Comparison of ENCODE assay signal across 1 cellular context in the genomic region with DNA sequence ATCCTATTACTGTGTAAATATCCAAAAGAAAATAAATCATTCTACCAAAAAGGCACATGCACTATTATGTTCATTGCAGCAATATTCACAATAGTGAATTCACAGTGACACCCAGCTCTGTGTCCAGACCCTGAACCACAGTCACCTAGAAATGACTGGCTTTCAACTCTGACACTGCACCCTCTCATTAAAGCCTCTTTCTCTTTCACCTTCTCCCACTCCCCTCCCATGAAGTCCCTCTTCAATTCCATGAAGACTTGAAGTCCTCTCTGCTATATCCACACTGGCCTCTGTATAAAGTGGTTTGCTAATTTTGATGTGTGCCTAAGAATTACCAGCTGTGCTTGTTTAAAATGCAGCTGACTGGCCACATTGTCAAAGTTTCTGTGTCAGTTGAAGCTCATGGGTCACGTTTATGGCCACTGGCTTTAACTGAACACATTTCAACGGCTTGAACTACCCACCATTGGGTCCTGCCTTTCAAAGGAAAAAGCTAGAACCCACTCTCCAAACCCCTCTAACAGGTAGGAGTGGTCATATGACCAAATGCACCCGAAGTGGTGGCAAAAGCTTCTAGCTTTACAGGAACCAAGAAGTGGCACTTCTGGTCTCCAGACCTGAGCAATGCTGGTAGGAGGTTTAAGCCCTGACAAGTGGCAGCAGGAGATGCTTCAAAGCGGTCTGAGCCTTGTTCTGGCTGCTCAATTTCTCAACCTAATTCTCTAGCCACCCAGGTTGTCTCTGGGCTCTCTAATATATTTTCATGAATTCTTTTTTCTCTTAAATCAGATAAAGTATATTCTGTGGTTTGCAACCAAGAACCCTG.
TF ChIP-seq lines count a peak whose summit lies in the region.

No MANE protein-coding gene starts in this region.

TF ChIP-seq in GM12878, 131 proteins besides CTCF, POLR2A, EP300 and RAD21 (continued from another document and continues in another):
- TF ChIP-seq, protein P1, sequence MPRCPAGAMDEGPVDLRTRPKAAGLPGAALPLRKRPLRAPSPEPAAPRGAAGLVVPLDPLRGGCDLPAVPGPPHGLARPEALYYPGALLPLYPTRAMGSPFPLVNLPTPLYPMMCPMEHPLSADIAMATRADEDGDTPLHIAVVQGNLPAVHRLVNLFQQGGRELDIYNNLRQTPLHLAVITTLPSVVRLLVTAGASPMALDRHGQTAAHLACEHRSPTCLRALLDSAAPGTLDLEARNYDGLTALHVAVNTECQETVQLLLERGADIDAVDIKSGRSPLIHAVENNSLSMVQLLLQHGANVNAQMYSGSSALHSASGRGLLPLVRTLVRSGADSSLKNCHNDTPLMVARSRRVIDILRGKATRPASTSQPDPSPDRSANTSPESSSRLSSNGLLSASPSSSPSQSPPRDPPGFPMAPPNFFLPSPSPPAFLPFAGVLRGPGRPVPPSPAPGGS (IDR thresholded peaks at IDR 0.05; ENCODE audit: borderline replicate concordance, insufficient read depth, low read depth, low read length, poor library complexity, severe bottlenecking) = no peak
- TF ChIP-seq SMARCA5 (IDR thresholded peaks at IDR 0.05) = no peak
- peak; percentile 45 for TF ChIP-seq IKZF1 (conservative IDR thresholded peaks at IDR 0.05)
- TF ChIP-seq CEBPB (IDR thresholded peaks at IDR 0.05; ENCODE audit: borderline replicate concordance in 1 of 2, low read depth in 2 of 2, low read length in 2 of 2) = no peak
- no peak; the same call in 1 of the 2 replicates for TF ChIP-seq EED (IDR thresholded peaks at IDR 0.05; ENCODE audit: low read depth)
- TF ChIP-seq RUNX3 (IDR thresholded peaks at IDR 0.05; ENCODE audit: low read length) = peak; percentile 75
- no peak for TF ChIP-seq RBBP5 (conservative IDR thresholded peaks at IDR 0.05)
- TF ChIP-seq, protein P2, sequence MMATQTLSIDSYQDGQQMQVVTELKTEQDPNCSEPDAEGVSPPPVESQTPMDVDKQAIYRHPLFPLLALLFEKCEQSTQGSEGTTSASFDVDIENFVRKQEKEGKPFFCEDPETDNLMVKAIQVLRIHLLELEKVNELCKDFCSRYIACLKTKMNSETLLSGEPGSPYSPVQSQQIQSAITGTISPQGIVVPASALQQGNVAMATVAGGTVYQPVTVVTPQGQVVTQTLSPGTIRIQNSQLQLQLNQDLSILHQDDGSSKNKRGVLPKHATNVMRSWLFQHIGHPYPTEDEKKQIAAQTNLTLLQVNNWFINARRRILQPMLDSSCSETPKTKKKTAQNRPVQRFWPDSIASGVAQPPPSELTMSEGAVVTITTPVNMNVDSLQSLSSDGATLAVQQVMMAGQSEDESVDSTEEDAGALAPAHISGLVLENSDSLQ (IDR thresholded peaks at IDR 0.05) = peak; percentile 45
- no peak for TF ChIP-seq TAF1 (IDR thresholded peaks at IDR 0.05; ENCODE audit: borderline replicate concordance, low read depth, low read length)
- peak; percentile 47 for TF ChIP-seq MEF2B (IDR thresholded peaks at IDR 0.05; ENCODE audit: partially characterized antibody, poor library complexity, severe bottlenecking)
- TF ChIP-seq, protein P3, sequence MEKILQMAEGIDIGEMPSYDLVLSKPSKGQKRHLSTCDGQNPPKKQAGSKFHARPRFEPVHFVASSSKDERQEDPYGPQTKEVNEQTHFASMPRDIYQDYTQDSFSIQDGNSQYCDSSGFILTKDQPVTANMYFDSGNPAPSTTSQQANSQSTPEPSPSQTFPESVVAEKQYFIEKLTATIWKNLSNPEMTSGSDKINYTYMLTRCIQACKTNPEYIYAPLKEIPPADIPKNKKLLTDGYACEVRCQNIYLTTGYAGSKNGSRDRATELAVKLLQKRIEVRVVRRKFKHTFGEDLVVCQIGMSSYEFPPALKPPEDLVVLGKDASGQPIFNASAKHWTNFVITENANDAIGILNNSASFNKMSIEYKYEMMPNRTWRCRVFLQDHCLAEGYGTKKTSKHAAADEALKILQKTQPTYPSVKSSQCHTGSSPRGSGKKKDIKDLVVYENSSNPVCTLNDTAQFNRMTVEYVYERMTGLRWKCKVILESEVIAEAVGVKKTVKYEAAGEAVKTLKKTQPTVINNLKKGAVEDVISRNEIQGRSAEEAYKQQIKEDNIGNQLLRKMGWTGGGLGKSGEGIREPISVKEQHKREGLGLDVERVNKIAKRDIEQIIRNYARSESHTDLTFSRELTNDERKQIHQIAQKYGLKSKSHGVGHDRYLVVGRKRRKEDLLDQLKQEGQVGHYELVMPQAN (conservative IDR thresholded peaks at IDR 0.05) = no peak
- TF ChIP-seq ESRRA (IDR thresholded peaks at IDR 0.05; ENCODE audit: low read length) = no peak
- peak; percentile 75 for TF ChIP-seq BCL11A (IDR thresholded peaks at IDR 0.05; ENCODE audit: low read depth, low read length)
- TF ChIP-seq BACH1 (IDR thresholded peaks at IDR 0.05; ENCODE audit: borderline replicate concordance) = no peak
- 0 out of 2 replicates have a peak, but pooled peaks have one; percentile 24 for TF ChIP-seq CREM (IDR thresholded peaks at IDR 0.05; ENCODE audit: low read depth)
- no peak for TF ChIP-seq ASH2L (IDR thresholded peaks at IDR 0.05; ENCODE audit: borderline replicate concordance, low read depth)
- TF ChIP-seq SMAD5 (IDR thresholded peaks at IDR 0.05; ENCODE audit: low read depth) = no peak
- TF ChIP-seq, protein P4, sequence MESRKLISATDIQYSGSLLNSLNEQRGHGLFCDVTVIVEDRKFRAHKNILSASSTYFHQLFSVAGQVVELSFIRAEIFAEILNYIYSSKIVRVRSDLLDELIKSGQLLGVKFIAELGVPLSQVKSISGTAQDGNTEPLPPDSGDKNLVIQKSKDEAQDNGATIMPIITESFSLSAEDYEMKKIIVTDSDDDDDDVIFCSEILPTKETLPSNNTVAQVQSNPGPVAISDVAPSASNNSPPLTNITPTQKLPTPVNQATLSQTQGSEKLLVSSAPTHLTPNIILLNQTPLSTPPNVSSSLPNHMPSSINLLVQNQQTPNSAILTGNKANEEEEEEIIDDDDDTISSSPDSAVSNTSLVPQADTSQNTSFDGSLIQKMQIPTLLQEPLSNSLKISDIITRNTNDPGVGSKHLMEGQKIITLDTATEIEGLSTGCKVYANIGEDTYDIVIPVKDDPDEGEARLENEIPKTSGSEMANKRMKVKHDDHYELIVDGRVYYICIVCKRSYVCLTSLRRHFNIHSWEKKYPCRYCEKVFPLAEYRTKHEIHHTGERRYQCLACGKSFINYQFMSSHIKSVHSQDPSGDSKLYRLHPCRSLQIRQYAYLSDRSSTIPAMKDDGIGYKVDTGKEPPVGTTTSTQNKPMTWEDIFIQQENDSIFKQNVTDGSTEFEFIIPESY (IDR thresholded peaks at IDR 0.05) = no peak
- peak; percentile 73 for TF ChIP-seq DPF2 (IDR thresholded peaks at IDR 0.05)
- TF ChIP-seq YY1 (IDR thresholded peaks at IDR 0.05; ENCODE audit: low read depth, low read length) = no peak
- TF ChIP-seq, protein P5, sequence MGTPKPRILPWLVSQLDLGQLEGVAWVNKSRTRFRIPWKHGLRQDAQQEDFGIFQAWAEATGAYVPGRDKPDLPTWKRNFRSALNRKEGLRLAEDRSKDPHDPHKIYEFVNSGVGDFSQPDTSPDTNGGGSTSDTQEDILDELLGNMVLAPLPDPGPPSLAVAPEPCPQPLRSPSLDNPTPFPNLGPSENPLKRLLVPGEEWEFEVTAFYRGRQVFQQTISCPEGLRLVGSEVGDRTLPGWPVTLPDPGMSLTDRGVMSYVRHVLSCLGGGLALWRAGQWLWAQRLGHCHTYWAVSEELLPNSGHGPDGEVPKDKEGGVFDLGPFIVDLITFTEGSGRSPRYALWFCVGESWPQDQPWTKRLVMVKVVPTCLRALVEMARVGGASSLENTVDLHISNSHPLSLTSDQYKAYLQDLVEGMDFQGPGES (IDR thresholded peaks at IDR 0.05) = no peak
- no peak for TF ChIP-seq PAX8 (IDR thresholded peaks at IDR 0.05)
- TF ChIP-seq SIN3A (IDR thresholded peaks at IDR 0.05; ENCODE audit: low read depth, low read length) = no peak
- TF ChIP-seq, protein P6, sequence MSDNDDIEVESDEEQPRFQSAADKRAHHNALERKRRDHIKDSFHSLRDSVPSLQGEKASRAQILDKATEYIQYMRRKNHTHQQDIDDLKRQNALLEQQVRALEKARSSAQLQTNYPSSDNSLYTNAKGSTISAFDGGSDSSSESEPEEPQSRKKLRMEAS (IDR thresholded peaks at IDR 0.05; ENCODE audit: low read depth, low read length) = no peak
- TF ChIP-seq, protein P7, sequence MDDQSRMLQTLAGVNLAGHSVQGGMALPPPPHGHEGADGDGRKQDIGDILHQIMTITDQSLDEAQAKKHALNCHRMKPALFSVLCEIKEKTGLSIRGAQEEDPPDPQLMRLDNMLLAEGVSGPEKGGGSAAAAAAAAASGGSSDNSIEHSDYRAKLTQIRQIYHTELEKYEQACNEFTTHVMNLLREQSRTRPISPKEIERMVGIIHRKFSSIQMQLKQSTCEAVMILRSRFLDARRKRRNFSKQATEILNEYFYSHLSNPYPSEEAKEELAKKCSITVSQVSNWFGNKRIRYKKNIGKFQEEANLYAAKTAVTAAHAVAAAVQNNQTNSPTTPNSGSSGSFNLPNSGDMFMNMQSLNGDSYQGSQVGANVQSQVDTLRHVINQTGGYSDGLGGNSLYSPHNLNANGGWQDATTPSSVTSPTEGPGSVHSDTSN (IDR thresholded peaks at IDR 0.05; ENCODE audit: insufficient replicate concordance, low read depth, low read length) = no peak
- TF ChIP-seq NBN (IDR thresholded peaks at IDR 0.05) = peak; percentile 55; the same call in 1 of the 2 replicates
- peak; percentile 33; the same call in 1 of the 2 replicates for TF ChIP-seq POLR2AphosphoS5 (IDR thresholded peaks at IDR 0.05; ENCODE audit: low read length)
- no peak for TF ChIP-seq NR2C2 (IDR thresholded peaks at IDR 0.05; ENCODE audit: borderline replicate concordance, control insufficient read depth, insufficient read length, low read depth)
- TF ChIP-seq, protein P8, sequence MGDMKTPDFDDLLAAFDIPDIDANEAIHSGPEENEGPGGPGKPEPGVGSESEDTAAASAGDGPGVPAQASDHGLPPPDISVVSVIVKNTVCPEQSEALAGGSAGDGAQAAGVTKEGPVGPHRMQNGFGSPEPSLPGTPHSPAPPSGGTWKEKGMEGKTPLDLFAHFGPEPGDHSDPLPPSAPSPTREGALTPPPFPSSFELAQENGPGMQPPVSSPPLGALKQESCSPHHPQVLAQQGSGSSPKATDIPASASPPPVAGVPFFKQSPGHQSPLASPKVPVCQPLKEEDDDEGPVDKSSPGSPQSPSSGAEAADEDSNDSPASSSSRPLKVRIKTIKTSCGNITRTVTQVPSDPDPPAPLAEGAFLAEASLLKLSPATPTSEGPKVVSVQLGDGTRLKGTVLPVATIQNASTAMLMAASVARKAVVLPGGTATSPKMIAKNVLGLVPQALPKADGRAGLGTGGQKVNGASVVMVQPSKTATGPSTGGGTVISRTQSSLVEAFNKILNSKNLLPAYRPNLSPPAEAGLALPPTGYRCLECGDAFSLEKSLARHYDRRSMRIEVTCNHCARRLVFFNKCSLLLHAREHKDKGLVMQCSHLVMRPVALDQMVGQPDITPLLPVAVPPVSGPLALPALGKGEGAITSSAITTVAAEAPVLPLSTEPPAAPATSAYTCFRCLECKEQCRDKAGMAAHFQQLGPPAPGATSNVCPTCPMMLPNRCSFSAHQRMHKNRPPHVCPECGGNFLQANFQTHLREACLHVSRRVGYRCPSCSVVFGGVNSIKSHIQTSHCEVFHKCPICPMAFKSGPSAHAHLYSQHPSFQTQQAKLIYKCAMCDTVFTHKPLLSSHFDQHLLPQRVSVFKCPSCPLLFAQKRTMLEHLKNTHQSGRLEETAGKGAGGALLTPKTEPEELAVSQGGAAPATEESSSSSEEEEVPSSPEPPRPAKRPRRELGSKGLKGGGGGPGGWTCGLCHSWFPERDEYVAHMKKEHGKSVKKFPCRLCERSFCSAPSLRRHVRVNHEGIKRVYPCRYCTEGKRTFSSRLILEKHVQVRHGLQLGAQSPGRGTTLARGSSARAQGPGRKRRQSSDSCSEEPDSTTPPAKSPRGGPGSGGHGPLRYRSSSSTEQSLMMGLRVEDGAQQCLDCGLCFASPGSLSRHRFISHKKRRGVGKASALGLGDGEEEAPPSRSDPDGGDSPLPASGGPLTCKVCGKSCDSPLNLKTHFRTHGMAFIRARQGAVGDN (IDR thresholded peaks at IDR 0.05) = peak; percentile 81; the same call in 1 of the 2 replicates
- TF ChIP-seq IKZF2 (IDR thresholded peaks at IDR 0.05) = peak; percentile 64 to 73; a peak in 3 of 4 replicates
- TF ChIP-seq STAT3 (IDR thresholded peaks at IDR 0.05; ENCODE audit: low read depth, low read length) = no peak
- TF ChIP-seq SPI1 (IDR thresholded peaks at IDR 0.05; ENCODE audit: borderline replicate concordance, insufficient read depth, low read depth, low read length) = no peak
- TF ChIP-seq SUPT20H (IDR thresholded peaks at IDR 0.05; ENCODE audit: borderline replicate concordance, control insufficient read depth, low read depth, low read length) = no peak
- no peak for TF ChIP-seq ZNF622 (IDR thresholded peaks at IDR 0.05)
- no peak for TF ChIP-seq BMI1 (IDR thresholded peaks at IDR 0.05; ENCODE audit: borderline replicate concordance)
- TF ChIP-seq, protein P9, sequence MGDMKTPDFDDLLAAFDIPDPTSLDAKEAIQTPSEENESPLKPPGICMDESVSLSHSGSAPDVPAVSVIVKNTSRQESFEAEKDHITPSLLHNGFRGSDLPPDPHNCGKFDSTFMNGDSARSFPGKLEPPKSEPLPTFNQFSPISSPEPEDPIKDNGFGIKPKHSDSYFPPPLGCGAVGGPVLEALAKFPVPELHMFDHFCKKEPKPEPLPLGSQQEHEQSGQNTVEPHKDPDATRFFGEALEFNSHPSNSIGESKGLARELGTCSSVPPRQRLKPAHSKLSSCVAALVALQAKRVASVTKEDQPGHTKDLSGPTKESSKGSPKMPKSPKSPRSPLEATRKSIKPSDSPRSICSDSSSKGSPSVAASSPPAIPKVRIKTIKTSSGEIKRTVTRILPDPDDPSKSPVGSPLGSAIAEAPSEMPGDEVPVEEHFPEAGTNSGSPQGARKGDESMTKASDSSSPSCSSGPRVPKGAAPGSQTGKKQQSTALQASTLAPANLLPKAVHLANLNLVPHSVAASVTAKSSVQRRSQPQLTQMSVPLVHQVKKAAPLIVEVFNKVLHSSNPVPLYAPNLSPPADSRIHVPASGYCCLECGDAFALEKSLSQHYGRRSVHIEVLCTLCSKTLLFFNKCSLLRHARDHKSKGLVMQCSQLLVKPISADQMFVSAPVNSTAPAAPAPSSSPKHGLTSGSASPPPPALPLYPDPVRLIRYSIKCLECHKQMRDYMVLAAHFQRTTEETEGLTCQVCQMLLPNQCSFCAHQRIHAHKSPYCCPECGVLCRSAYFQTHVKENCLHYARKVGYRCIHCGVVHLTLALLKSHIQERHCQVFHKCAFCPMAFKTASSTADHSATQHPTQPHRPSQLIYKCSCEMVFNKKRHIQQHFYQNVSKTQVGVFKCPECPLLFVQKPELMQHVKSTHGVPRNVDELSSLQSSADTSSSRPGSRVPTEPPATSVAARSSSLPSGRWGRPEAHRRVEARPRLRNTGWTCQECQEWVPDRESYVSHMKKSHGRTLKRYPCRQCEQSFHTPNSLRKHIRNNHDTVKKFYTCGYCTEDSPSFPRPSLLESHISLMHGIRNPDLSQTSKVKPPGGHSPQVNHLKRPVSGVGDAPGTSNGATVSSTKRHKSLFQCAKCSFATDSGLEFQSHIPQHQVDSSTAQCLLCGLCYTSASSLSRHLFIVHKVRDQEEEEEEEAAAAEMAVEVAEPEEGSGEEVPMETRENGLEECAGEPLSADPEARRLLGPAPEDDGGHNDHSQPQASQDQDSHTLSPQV (IDR thresholded peaks at IDR 0.05) = no peak
- TF ChIP-seq, protein P10, sequence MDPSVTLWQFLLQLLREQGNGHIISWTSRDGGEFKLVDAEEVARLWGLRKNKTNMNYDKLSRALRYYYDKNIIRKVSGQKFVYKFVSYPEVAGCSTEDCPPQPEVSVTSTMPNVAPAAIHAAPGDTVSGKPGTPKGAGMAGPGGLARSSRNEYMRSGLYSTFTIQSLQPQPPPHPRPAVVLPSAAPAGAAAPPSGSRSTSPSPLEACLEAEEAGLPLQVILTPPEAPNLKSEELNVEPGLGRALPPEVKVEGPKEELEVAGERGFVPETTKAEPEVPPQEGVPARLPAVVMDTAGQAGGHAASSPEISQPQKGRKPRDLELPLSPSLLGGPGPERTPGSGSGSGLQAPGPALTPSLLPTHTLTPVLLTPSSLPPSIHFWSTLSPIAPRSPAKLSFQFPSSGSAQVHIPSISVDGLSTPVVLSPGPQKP (IDR thresholded peaks at IDR 0.05; ENCODE audit: low read depth, low read length) = no peak
